In genomic region chr6:84065718-84066290, GRCh38 we compare ENCODE assay signal across 12 cellular contexts. TPM values are rescaled to one million over a fixed set of nuclear protein-coding genes. Genes with fewer than 3 reads are reported as not detected.
DNase-seq lines count a peak whose midpoint lies in the region; ATAC-seq and TF ChIP-seq lines count a peak whose summit lies in the region.
"Had no signal": no experiment of that assay in that cellular context is flagged by ENCODE, and none has a peak within 500 bp of the region (broad histone marks: within the 10 kb centered on the region; RNA-seq: fewer than 3 reads in every experiment).

No MANE protein-coding gene starts in this region.

- no peaks in the 10 kb centered on the region for H3K4me1 Mint-ChIP-seq in activated naive CD8-positive, alpha-beta T cell treated with anti-CD3 and anti-CD28 coated beads for 36 hours
- H3K4me1 Mint-ChIP-seq: activated CD4-positive, alpha-beta memory T cell treated with anti-CD3 and anti-CD28 coated beads, Interleukin-2, amount 10 ng/mL, durations not matched to agents 7 days and 5 days; CD4-positive, CD25-positive, alpha-beta regulatory T cell had no signal

- intact Hi-C loops in upper lobe of right lung (cut with DNase I), result no loop called here

- no peaks in the 10 kb centered on the region for H3K9me3 ChIP-seq in upper lobe of right lung
- H3K9me3 ChIP-seq: SK-N-SH, uterus had no signal

- DNase-seq in DMS153 treated with DMSO at 0.1 percent for 48 hours (lab: John Stamatoyannopoulos, UW; ENCODE audit: unreplicated experiment) (peak; percentile 56), MV-4-11 (lab: John Stamatoyannopoulos, UW) (peak; percentile 91), brain microvascular endothelial cell (peak; percentile 87), myocyte (ENCODE audit: low read depth) (peak; percentile 91), upper lobe of right lung (no peak), iPS-NIHi11 (ENCODE audit: low spot score) (no peak)
- no peak for DNase-seq in activated naive CD8-positive, alpha-beta T cell treated with anti-CD3 and anti-CD28 coated beads for 36 hours
- DNase-seq: activated CD4-positive, alpha-beta memory T cell treated with anti-CD3 and anti-CD28 coated beads, Interleukin-2, amount 10 ng/mL, durations not matched to agents 7 days and 5 days; CD4-positive, CD25-positive, alpha-beta regulatory T cell; SK-N-SH; uterus had no signal

- H3K27me3 Mint-ChIP-seq in activated naive CD8-positive, alpha-beta T cell treated with anti-CD3 and anti-CD28 coated beads for 36 hours, result peaks cover 5% of the 10 kb centered on the region

- TF ChIP-seq CTCF in brain microvascular endothelial cell (IDR thresholded peaks at IDR 0.05; ENCODE audit: low read depth, low read length, missing control alignments), result no peak
- no peak for TF ChIP-seq CTCF in upper lobe of right lung (IDR thresholded peaks at IDR 0.05)

- H3K4me3 Mint-ChIP-seq in activated naive CD8-positive, alpha-beta T cell treated with anti-CD3 and anti-CD28 coated beads for 36 hours, result no peak overlapping the region
- H3K4me3 Mint-ChIP-seq: activated CD4-positive, alpha-beta memory T cell treated with anti-CD3 and anti-CD28 coated beads, Interleukin-2, amount 10 ng/mL, durations not matched to agents 7 days and 5 days had no signal

- peaks cover 1% of the 10 kb centered on the region for H3K9me3 Mint-ChIP-seq in activated naive CD8-positive, alpha-beta T cell treated with anti-CD3 and anti-CD28 coated beads for 36 hours
- H3K9me3 Mint-ChIP-seq: activated CD4-positive, alpha-beta memory T cell treated with anti-CD3 and anti-CD28 coated beads, Interleukin-2, amount 10 ng/mL, durations not matched to agents 7 days and 5 days had no signal

- no peak for ATAC-seq in upper lobe of right lung
- no peak for ATAC-seq in GM21367 (IDR thresholded peaks at IDR 0.05; ENCODE audit: unreplicated experiment)

- H3K4me3 ChIP-seq in brain microvascular endothelial cell (ENCODE audit: low read depth, low read length), result no peak overlapping the region
- H3K4me3 ChIP-seq in upper lobe of right lung, result no peak overlapping the region
- H3K4me3 ChIP-seq: uterus had no signal

- H3K36me3 ChIP-seq in brain microvascular endothelial cell (replicated peaks), result no peaks in the 10 kb centered on the region
- no peaks in the 10 kb centered on the region for H3K36me3 ChIP-seq in upper lobe of right lung
- H3K36me3 ChIP-seq: uterus had no signal

- H3K4me1 ChIP-seq in upper lobe of right lung, result no peaks in the 10 kb centered on the region
- H3K4me1 ChIP-seq: uterus had no signal

- in situ Hi-C loops in brain microvascular endothelial cell (cut with HindIII; ENCODE audit: low pct_ligation_motif_present, low sequenced_read_pairs), result no loop called here

- H3K36me3 Mint-ChIP-seq in activated naive CD8-positive, alpha-beta T cell treated with anti-CD3 and anti-CD28 coated beads for 36 hours, result no peaks in the 10 kb centered on the region
- H3K36me3 Mint-ChIP-seq: CD4-positive, CD25-positive, alpha-beta regulatory T cell had no signal

- H3K27ac ChIP-seq in brain microvascular endothelial cell (no peak overlapping the region), upper lobe of right lung (no peak overlapping the region)
- H3K27ac ChIP-seq: uterus had no signal

- H3K27me3 ChIP-seq in brain microvascular endothelial cell (replicated peaks) (no peaks in the 10 kb centered on the region), upper lobe of right lung (no peaks in the 10 kb centered on the region)
- H3K27me3 ChIP-seq: uterus had no signal

- H3K27ac Mint-ChIP-seq in activated naive CD8-positive, alpha-beta T cell treated with anti-CD3 and anti-CD28 coated beads for 36 hours, result no peak overlapping the region
- H3K27ac Mint-ChIP-seq: activated CD4-positive, alpha-beta memory T cell treated with anti-CD3 and anti-CD28 coated beads, Interleukin-2, amount 10 ng/mL, durations not matched to agents 7 days and 5 days; CD4-positive, CD25-positive, alpha-beta regulatory T cell had no signal

RNA-seq across cellular contexts. Expression of gene MRAP2, which starts 32.2 kb away (rescaled TPM):
- total RNA-seq in myocyte, result 7.0 and 8.5 TPM in 2 replicates
- 2.9 TPM for polyA plus RNA-seq in myocyte (2012)
- not detected for total RNA-seq in activated naive CD8-positive, alpha-beta T cell treated with anti-CD3 and anti-CD28 coated beads for 36 hours
- 0.72 TPM for total RNA-seq in upper lobe of right lung
- total RNA-seq: activated CD4-positive, alpha-beta memory T cell treated with anti-CD3 and anti-CD28 coated beads, Interleukin-2, amount 10 ng/mL, durations not matched to agents 7 days and 5 days; CD4-positive, CD25-positive, alpha-beta regulatory T cell had no signal
- polyA plus RNA-seq: CD4-positive, CD25-positive, alpha-beta regulatory T cell had no signal

Comparison
In these comparisons a context has a peak if more than half of its experiments do, and no peak if none do; other contexts are left out.
1. DNase-seq: peak in DMS153 treated with DMSO at 0.1 percent for 48 hours (single experiment), MV-4-11 (single experiment), brain microvascular endothelial cell (single experiment) and myocyte (single experiment); none in activated naive CD8-positive, alpha-beta T cell treated with anti-CD3 and anti-CD28 coated beads for 36 hours (single experiment), upper lobe of right lung (single experiment) and iPS-NIHi11 (single experiment).